ENCODE assay signal across 22 cellular contexts in genomic region chr3:122353215-122353614, GRCh38. TPM values are rescaled to one million over a fixed set of nuclear protein-coding genes. Genes with fewer than 3 reads are reported as not detected.
DNase-seq lines count a peak whose midpoint lies in the region; ATAC-seq, FAIRE-seq and TF ChIP-seq lines count a peak whose summit lies in the region.
"Had no signal": no experiment of that assay in that cellular context is flagged by ENCODE, and none has a peak within 500 bp of the region (broad histone marks: within the 10 kb centered on the region; RNA-seq: fewer than 3 reads in every experiment).

No MANE protein-coding gene starts in this region.

- peak; percentile 31 for ATAC-seq in PC-3
- ATAC-seq in omental fat pad (ENCODE audit: low FRiP score): peak; percentile 67
- no peak for ATAC-seq in GM19455 (IDR thresholded peaks at IDR 0.05; ENCODE audit: unreplicated experiment)
- ATAC-seq in lower lobe of right lung: no peak
- no peak for ATAC-seq in HG03432 (IDR thresholded peaks at IDR 0.05; ENCODE audit: unreplicated experiment)
- ATAC-seq: K562, sciatic nerve, T-cell had no signal

- DNase-seq in HPDE6-E6E7 (ENCODE audit: extremely low spot score) (peak; percentile 21), PC-3 (peak; percentile 70), bronchial epithelial cell (ENCODE audit: low read depth) (peak; percentile 29), omental fat pad (ENCODE audit: low spot score) (no peak), lower lobe of right lung (no peak)
- DNase-seq: activated CD4-positive, alpha-beta T cell treated with anti-CD3 and anti-CD28 coated beads, Interleukin-2, amount 50 U/mL, for 4 hours; activated CD8-positive, alpha-beta memory T cell treated with anti-CD3 and anti-CD28 coated beads, Interleukin-2, amount 50 U/mL, for 48 hours; activated naive CD8-positive, alpha-beta T cell treated with anti-CD3 and anti-CD28 coated beads, Interleukin-2, amount 10 ng/mL, durations not matched to agents 7 days and 5 days; CD4-positive, alpha-beta memory T cell; DMS79; hippocampal formation; NCI-H187 treated with DMSO at 0.1 percent for 48 hours; pancreas; SHP77; stimulated activated naive CD4-positive, alpha-beta T cell; T-cell; WERI-Rb-1 had no signal

- no peaks in the 10 kb centered on the region for H3K9me2 ChIP-seq in PC-3 (replicated peaks; ENCODE audit: low read length)

- intact Hi-C loops in PC-3 (cut with micrococcal nuclease): loop anchor here (10.0 kb wide), 1 partner anchor 378 kb away; no protein-coding TSS in a partner anchor
- intact Hi-C loops in lower lobe of right lung (cut with DNase I): no loop called here

- no peak overlapping the region for H2AFZ ChIP-seq in PC-3 (ENCODE audit: low read length)

- CTCF ChIA-PET in PC-3 (lab: Charles Lee): interaction anchor here (6.5 kb wide), 1 partner anchor 47 kb away, joined by 68 read pairs; no protein-coding TSS in a partner anchor

- H3K79me2 ChIP-seq in PC-3 (ENCODE audit: low read length): no peaks in the 10 kb centered on the region

- no peaks in the 10 kb centered on the region; the same call in 1 of the 2 replicates for H3K36me3 ChIP-seq in PC-3 (ENCODE audit: low read depth, low read length)
- H3K36me3 ChIP-seq in bronchial epithelial cell (ENCODE audit: control insufficient read depth, insufficient read depth, low read length): no peaks in the 10 kb centered on the region
- peaks cover 6% of the 10 kb centered on the region for H3K36me3 ChIP-seq in lower lobe of right lung
- H3K36me3 ChIP-seq: pancreas, thoracic aorta, WERI-Rb-1 had no signal

- no peak for TF ChIP-seq CTCF in PC-3 (conservative IDR thresholded peaks at IDR 0.05; ENCODE audit: low read depth, low read length)
- no peak for TF ChIP-seq CTCF in bronchial epithelial cell (IDR thresholded peaks at IDR 0.05; ENCODE audit: insufficient read depth, low read length, severe bottlenecking)
- TF ChIP-seq CTCF in omental fat pad (IDR thresholded peaks at IDR 0.05): no peak
- TF ChIP-seq CTCF in lower lobe of right lung (IDR thresholded peaks at IDR 0.05): no peak

- POLR2A ChIA-PET in PC-3 (lab: Charles Lee; ENCODE audit: unreplicated experiment): no interaction called here

- no peak for FAIRE-seq in bronchial epithelial cell (lab: Jason Lieb, UNC)
- FAIRE-seq: K562, pancreas had no signal

- no peak overlapping the region for H3K27ac ChIP-seq in PC-3 (ENCODE audit: low read length)
- H3K27ac ChIP-seq in lower lobe of right lung: no peak overlapping the region
- H3K27ac ChIP-seq: pancreas, thoracic aorta, WERI-Rb-1 had no signal

- no peak overlapping the region for H3K9ac ChIP-seq in PC-3 (ENCODE audit: low read length)

- H3K9me3 ChIP-seq in PC-3 (ENCODE audit: low read length) (no peaks in the 10 kb centered on the region), lower lobe of right lung (no peaks in the 10 kb centered on the region)
- H3K9me3 ChIP-seq: pancreas, thoracic aorta had no signal

- no peaks in the 10 kb centered on the region for H3F3A ChIP-seq in PC-3 (ENCODE audit: low read length, unreplicated experiment)

- no peaks in the 10 kb centered on the region for H3K27me3 ChIP-seq in PC-3 (ENCODE audit: low read length)
- H3K27me3 ChIP-seq in bronchial epithelial cell (ENCODE audit: control insufficient read depth, insufficient read depth, low read length): no peaks in the 10 kb centered on the region
- no peaks in the 10 kb centered on the region for H3K27me3 ChIP-seq in lower lobe of right lung (ENCODE audit: low read depth)
- H3K27me3 ChIP-seq: pancreas had no signal

- no peak overlapping the region for H3K4me2 ChIP-seq in PC-3 (ENCODE audit: low read length)

- no TSS peak for BruUV-seq in PC-3 (replicated peaks; lab: Mats Ljungman, UMichigan)

- peaks cover 13% of the 10 kb centered on the region for H3K4me1 ChIP-seq in PC-3 (ENCODE audit: insufficient read depth, low read length)
- H3K4me1 ChIP-seq in lower lobe of right lung: no peaks in the 10 kb centered on the region

- H3K4me3 ChIP-seq in PC-3 (ENCODE audit: low read length) (no peak overlapping the region), bronchial epithelial cell (ENCODE audit: low read depth, low read length) (no peak overlapping the region), lower lobe of right lung (no peak overlapping the region)
- H3K4me3 ChIP-seq: K562, pancreas, thoracic aorta had no signal

- H4K20me1 ChIP-seq in PC-3 (ENCODE audit: low read length): no peaks in the 10 kb centered on the region

RNA-seq across cellular contexts. Expression of gene CSTA, which starts 28.2 kb away (rescaled TPM):
- total RNA-seq in PC-3 (2014; rRNA removed) (not detected in 2 replicates), bronchial epithelial cell (107 and 652 TPM in 2 replicates), omental fat pad (1 to 10 TPM; 2.7 to 9.1 (median 6.3) TPM), lower lobe of right lung (39.5 TPM)
- total RNA-seq: activated naive CD8-positive, alpha-beta T cell treated with anti-CD3 and anti-CD28 coated beads, Interleukin-2, amount 10 ng/mL, durations not matched to agents 7 days and 5 days; T-cell had no signal

RNA-seq across cellular contexts. Expression of gene MIX23, which starts 29.8 kb away (rescaled TPM):
- total RNA-seq in PC-3 (2014; rRNA removed) (96.9 and 111 TPM in 2 replicates), bronchial epithelial cell (24.0 and 25.3 TPM in 2 replicates), omental fat pad (10 to 100 TPM; 12.9 to 21.6 (median 17.0) TPM), lower lobe of right lung (18.3 TPM)

RNA-seq across cellular contexts. Expression of gene FAM162A, which starts 30.8 kb away (rescaled TPM):
- total RNA-seq in PC-3 (2014; rRNA removed): 86.4 and 126 TPM in 2 replicates
- 14.7 and 37.0 TPM in 2 replicates for total RNA-seq in bronchial epithelial cell
- 10 to 100 TPM; 16.8 to 34.6 (median 24.0) TPM for total RNA-seq in omental fat pad
- total RNA-seq in lower lobe of right lung: 24.3 TPM

Comparison
In these comparisons a context has a peak if more than half of its experiments do, and no peak if none do; other contexts are left out.
1. DNase-seq: peak in HPDE6-E6E7 (single experiment), PC-3 (single experiment) and bronchial epithelial cell (single experiment); none in omental fat pad (single experiment) and lower lobe of right lung (single experiment).
2. ATAC-seq: peak in PC-3 (single experiment) and omental fat pad (single experiment); none in GM19455 (single experiment), lower lobe of right lung (0 of 2) and HG03432 (single experiment).